Comparison of ENCODE assay signal across 7 cellular contexts in genomic region chr7:518630-519428, GRCh38. TPM values are rescaled to one million over a fixed set of nuclear protein-coding genes. Genes with fewer than 3 reads are reported as not detected.
DNase-seq lines count a peak whose midpoint lies in the region; ATAC-seq lines count a peak whose summit lies in the region.

No MANE protein-coding gene starts in this region.

- H3K27ac ChIP-seq in epithelial cell of prostate (peak overlapping the region; percentile 80), mesendoderm (ENCODE audit: low read depth, low read length) (peak overlapping the region; percentile 11)

- H3K27ac Mint-ChIP-seq in activated CD4-positive, alpha-beta memory T cell treated with anti-CD3 and anti-CD28 coated beads for 36 hours: no peak overlapping the region

- H3K56ac ChIP-seq in mesendoderm (ENCODE audit: low read length): peak overlapping the region; percentile 85

- peak; percentile 87 for DNase-seq in GM03348 (ENCODE audit: low spot score)
- peak; percentile 79 for DNase-seq in MG63
- peak; percentile 66 for DNase-seq in activated CD4-positive, alpha-beta memory T cell treated with anti-CD3 and anti-CD28 coated beads for 36 hours
- peak; percentile 61 for DNase-seq in epithelial cell of prostate (ENCODE audit: low read depth, low spot score)
- peak; percentile 68 for DNase-seq in mesendoderm
- DNase-seq in stimulated activated naive CD8-positive, alpha-beta T cell treated with anti-CD3 and anti-CD28 coated beads, Interleukin-15, Interleukin-2, amounts not matched to agents 100 U/mL and 50 U/mL, for 24 hours: peak; percentile 73
- DNase-seq in NCI-H187 (lab: John Stamatoyannopoulos, UW): no peak

- no peaks in the 10 kb centered on the region for H3K36me3 Mint-ChIP-seq in activated CD4-positive, alpha-beta memory T cell treated with anti-CD3 and anti-CD28 coated beads for 36 hours

- no peak overlapping the region for H2BK120ac ChIP-seq in mesendoderm (ENCODE audit: low read depth, low read length)

- no CpG with 5 or more reads among the region's 84 CpGs for WGBS in mesendoderm (ENCODE audit: extremely low coverage, insufficient coverage, low lambda C conversion rate)

- H3K9me3 ChIP-seq in MG63: no peaks in the 10 kb centered on the region

- H3K36me3 ChIP-seq in MG63: no peaks in the 10 kb centered on the region
- H3K36me3 ChIP-seq in mesendoderm (ENCODE audit: control insufficient read depth, insufficient read depth, low read length): no peaks in the 10 kb centered on the region

- CTCF ChIA-PET in activated CD4-positive, alpha-beta memory T cell treated with anti-CD3 and anti-CD28 coated beads for 36 hours (lab: Charles Lee): interaction anchor here (1.0 kb wide), 1 partner anchor 87 kb away, joined by 3 read pairs; no protein-coding TSS in a partner anchor

- intact Hi-C loops in activated CD4-positive, alpha-beta memory T cell treated with anti-CD3 and anti-CD28 coated beads for 36 hours (cut with micrococcal nuclease): loop anchor here (5.0 to 10.0 kb wide), 3 partner anchors 63 to 154 kb away; no protein-coding TSS in a partner anchor

- H3K27me3 Mint-ChIP-seq in activated CD4-positive, alpha-beta memory T cell treated with anti-CD3 and anti-CD28 coated beads for 36 hours: peaks cover 40% of the 10 kb centered on the region

- H3K79me2 ChIP-seq in mesendoderm (ENCODE audit: control insufficient read depth, insufficient read depth, low read length): peaks cover 5% of the 10 kb centered on the region

- H2BK15ac ChIP-seq in mesendoderm (replicated peaks; ENCODE audit: low read depth): no peak overlapping the region

- H2BK5ac ChIP-seq in mesendoderm (ENCODE audit: low read length): no peak overlapping the region

- H3K27me3 ChIP-seq in MG63: peaks cover 29% of the 10 kb centered on the region
- H3K27me3 ChIP-seq in mesendoderm (ENCODE audit: insufficient read depth, low read length, poor library complexity): peaks cover 32% of the 10 kb centered on the region

- peak; percentile 42 for ATAC-seq in stimulated activated naive CD8-positive, alpha-beta T cell treated with anti-CD3 and anti-CD28 coated beads, Interleukin-15, Interleukin-2, amounts not matched to agents 100 U/mL and 50 U/mL, for 24 hours

- H3K4me3 ChIP-seq in MG63 (peak overlapping the region; percentile 60), mesendoderm (ENCODE audit: low read length) (peak overlapping the region; percentile 26)

- peak overlapping the region; percentile 90 for H3K18ac ChIP-seq in mesendoderm (ENCODE audit: low read length)

- H3K4ac ChIP-seq in mesendoderm (ENCODE audit: low read depth, low read length): no peak overlapping the region

- H3K4me1 ChIP-seq in mesendoderm (ENCODE audit: control insufficient read depth, low read depth, low read length): no peaks in the 10 kb centered on the region

- H3K4me2 ChIP-seq in mesendoderm (ENCODE audit: low read length): peak overlapping the region; percentile 70

- no peak overlapping the region for H3K23ac ChIP-seq in mesendoderm (ENCODE audit: low read length)

- H2AK5ac ChIP-seq in mesendoderm (ENCODE audit: low read length): no peak overlapping the region

- peaks cover 19% of the 10 kb centered on the region for H3K4me1 Mint-ChIP-seq in activated CD4-positive, alpha-beta memory T cell treated with anti-CD3 and anti-CD28 coated beads for 36 hours (ENCODE audit: low read depth)

- H4K8ac ChIP-seq in mesendoderm (ENCODE audit: low read depth, low read length): no peak overlapping the region

- no peak overlapping the region for H4K5ac ChIP-seq in mesendoderm (ENCODE audit: low read length)

- no peaks in the 10 kb centered on the region for H3K9me3 Mint-ChIP-seq in activated CD4-positive, alpha-beta memory T cell treated with anti-CD3 and anti-CD28 coated beads for 36 hours

- H3K4me3 Mint-ChIP-seq in activated CD4-positive, alpha-beta memory T cell treated with anti-CD3 and anti-CD28 coated beads for 36 hours: peak overlapping the region; percentile 79

- no peaks in the 10 kb centered on the region for H3K79me1 ChIP-seq in mesendoderm (ENCODE audit: low read length)

- H3K9ac ChIP-seq in mesendoderm (ENCODE audit: low read length): peak overlapping the region; percentile 66

- POLR2A ChIA-PET in activated CD4-positive, alpha-beta memory T cell treated with anti-CD3 and anti-CD28 coated beads for 36 hours (lab: Charles Lee): interaction anchor here (1.0 kb wide), 1 partner anchor 85 kb away, joined by 4 read pairs; no protein-coding TSS in a partner anchor

RNA-seq across cellular contexts. Expression of gene PDGFA, which starts 0.8 kb away (rescaled TPM):
- total RNA-seq in MG63 (2014; rRNA removed; shearing (Covaris generic); ENCODE audit: low replicate concordance): 4.9 and 33.7 TPM in 2 replicates
- total RNA-seq in activated CD4-positive, alpha-beta memory T cell treated with anti-CD3 and anti-CD28 coated beads for 36 hours: 1 to 10 TPM; 6.3 to 6.9 TPM
- 11.3 TPM for polyA plus RNA-seq in mesendoderm (2013, experiment 1 of 2)
- 11.5 TPM for polyA plus RNA-seq in mesendoderm (2013, experiment 2 of 2)

Comparison
In these comparisons a context has a peak if more than half of its experiments do, and no peak if none do; other contexts are left out.
1. DNase-seq: peak in GM03348 (single experiment), MG63 (single experiment), activated CD4-positive, alpha-beta memory T cell treated with anti-CD3 and anti-CD28 coated beads for 36 hours (single experiment), epithelial cell of prostate (single experiment), mesendoderm (single experiment) and stimulated activated naive CD8-positive, alpha-beta T cell treated with anti-CD3 and anti-CD28 coated beads, Interleukin-15, Interleukin-2, amounts not matched to agents 100 U/mL and 50 U/mL, for 24 hours (single experiment); none in NCI-H187 (0 of 2).